ENCODE assay signal across 10 cellular contexts in genomic region chr12:116053479-116054195, GRCh38.
A peak's percentile ranks its signal among the peaks of the same experiment; 100 is the strongest.
DNase-seq lines count a peak whose midpoint lies in the region; ATAC-seq, FAIRE-seq and TF ChIP-seq lines count a peak whose summit lies in the region.
"Had no signal": no experiment of that assay in that cellular context is flagged by ENCODE, and none has a peak within 500 bp of the region (broad histone marks: within the 10 kb centered on the region; RNA-seq: fewer than 3 reads in every experiment).

No MANE protein-coding gene starts in this region.

- H3K27me3 ChIP-seq in small intestine (ENCODE audit: control insufficient read depth in 2 of 2, insufficient read depth in 2 of 2, low read length in 2 of 2), result no peaks in the 10 kb centered on the region
- H3K27me3 ChIP-seq: dorsolateral prefrontal cortex had no signal

- no TSS peak for BruUV-seq in MCF 10A (replicated peaks; lab: Mats Ljungman, UMichigan)

- H3K27me3 Mint-ChIP-seq in MCF 10A (ENCODE audit: insufficient read depth, unreplicated experiment), result no peaks in the 10 kb centered on the region
- H3K27me3 Mint-ChIP-seq in activated CD8-positive, alpha-beta memory T cell treated with anti-CD3 and anti-CD28 coated beads, Interleukin-2, amount 10 ng/mL, durations not matched to agents 7 days and 5 days, result no peaks in the 10 kb centered on the region

- no peaks in the 10 kb centered on the region for H3K9me3 Mint-ChIP-seq in MCF 10A (ENCODE audit: unreplicated experiment)
- H3K9me3 Mint-ChIP-seq in activated CD8-positive, alpha-beta memory T cell treated with anti-CD3 and anti-CD28 coated beads, Interleukin-2, amount 10 ng/mL, durations not matched to agents 7 days and 5 days (ENCODE audit: low read depth), result no peaks in the 10 kb centered on the region

- H3K4me1 ChIP-seq in kidney (ENCODE audit: control insufficient read depth in 1 of 2, insufficient read depth in 1 of 2, low read depth in 1 of 2, low read length in 2 of 2), result peaks cover 9% of the 10 kb centered on the region in 2 donors
- H3K4me1 ChIP-seq in small intestine (ENCODE audit: control insufficient read depth in 2 of 2, insufficient read depth in 1 of 2, low read depth in 1 of 2, low read length in 1 of 2), result peaks cover 2 to 4% of the 10 kb centered on the region in 2 donors

- H3K9ac ChIP-seq in kidney (ENCODE audit: low read length in 2 of 2), result no peak overlapping the region

- peaks cover 20% of the 10 kb centered on the region for H3K4me1 Mint-ChIP-seq in MCF 10A (ENCODE audit: insufficient read depth, unreplicated experiment)
- peaks cover 55% of the 10 kb centered on the region for H3K4me1 Mint-ChIP-seq in activated CD8-positive, alpha-beta memory T cell treated with anti-CD3 and anti-CD28 coated beads, Interleukin-2, amount 10 ng/mL, durations not matched to agents 7 days and 5 days

- H3K36me3 ChIP-seq in kidney (ENCODE audit: control insufficient read depth in 1 of 2, insufficient read depth in 2 of 2, low read length in 2 of 2) (no peaks in the 10 kb centered on the region), small intestine (ENCODE audit: control insufficient read depth in 2 of 2, insufficient read depth in 2 of 2, low read length in 2 of 2) (no peaks in the 10 kb centered on the region)

- no peak for ATAC-seq in HG03108 (IDR thresholded peaks at IDR 0.05; ENCODE audit: unreplicated experiment)
- no peak for ATAC-seq in activated CD8-positive, alpha-beta memory T cell treated with anti-CD3 and anti-CD28 coated beads, Interleukin-2, amount 10 ng/mL, durations not matched to agents 7 days and 5 days

- H3K4me3 ChIP-seq in kidney (ENCODE audit: low read length in 2 of 2), result no peak overlapping the region
- no peak overlapping the region for H3K4me3 ChIP-seq in small intestine (ENCODE audit: low read depth in 1 of 2, low read length in 2 of 2)
- H3K4me3 ChIP-seq: dorsolateral prefrontal cortex, skin epidermis had no signal

- POLR2A ChIA-PET in MCF 10A (lab: Yijun Ruan, JAX), result interaction anchor here (0.6 to 1.4 kb wide), 8 partner anchors 11 to 223 kb away, joined by 3 to 4 read pairs (median 3); no protein-coding TSS in a partner anchor

- no peak overlapping the region for H3K4me3 Mint-ChIP-seq in MCF 10A (ENCODE audit: unreplicated experiment)
- H3K4me3 Mint-ChIP-seq in activated CD8-positive, alpha-beta memory T cell treated with anti-CD3 and anti-CD28 coated beads, Interleukin-2, amount 10 ng/mL, durations not matched to agents 7 days and 5 days, result no peak overlapping the region

- CTCF ChIA-PET in MCF 10A (lab: Yijun Ruan, JAX), result interaction anchor here (0.5 to 1.7 kb wide), 9 partner anchors 10 to 655 kb away, joined by 3 to 5 read pairs (median 3); no protein-coding TSS in a partner anchor
- CTCF ChIA-PET in activated CD8-positive, alpha-beta memory T cell treated with anti-CD3 and anti-CD28 coated beads, Interleukin-2, amount 10 ng/mL, durations not matched to agents 7 days and 5 days (lab: Charles Lee), result no interaction called here

- no peaks in the 10 kb centered on the region for H3K36me3 Mint-ChIP-seq in MCF 10A (ENCODE audit: insufficient read depth, unreplicated experiment)
- H3K36me3 Mint-ChIP-seq in activated CD8-positive, alpha-beta memory T cell treated with anti-CD3 and anti-CD28 coated beads, Interleukin-2, amount 10 ng/mL, durations not matched to agents 7 days and 5 days, result no peaks in the 10 kb centered on the region

- H3K9me3 ChIP-seq in kidney (ENCODE audit: control insufficient read depth in 1 of 2, low read length in 2 of 2), result no peaks in the 10 kb centered on the region
- H3K9me3 ChIP-seq in small intestine (ENCODE audit: control insufficient read depth, low read depth), result no peaks in the 10 kb centered on the region

- DNase-seq in HCEC 1CT (peak; percentile 71), MCF 10A (ENCODE audit: unreplicated experiment) (peak; percentile 89), kidney (peak; percentile 37), small intestine (peak; percentile 79), germinal center (ENCODE audit: low spot score) (no peak), cerebellum (ENCODE audit: low spot score) (no peak)
- no peak for DNase-seq in activated CD8-positive, alpha-beta memory T cell treated with anti-CD3 and anti-CD28 coated beads, Interleukin-2, amount 10 ng/mL, durations not matched to agents 7 days and 5 days

- TF ChIP-seq CTCF in MCF 10A (IDR thresholded peaks at IDR 0.05; ENCODE audit: unreplicated experiment), result no peak
- TF ChIP-seq CTCF in kidney (IDR thresholded peaks at IDR 0.05; ENCODE audit: borderline replicate concordance, extremely low read depth, insufficient read depth), result no peak

- H3K27ac Mint-ChIP-seq in MCF 10A (ENCODE audit: low read depth, unreplicated experiment), result peak overlapping the region; percentile 64
- H3K27ac Mint-ChIP-seq in activated CD8-positive, alpha-beta memory T cell treated with anti-CD3 and anti-CD28 coated beads, Interleukin-2, amount 10 ng/mL, durations not matched to agents 7 days and 5 days, result no peak overlapping the region

- WGBS in small intestine, 3 donors, result 5 to 26% (median 19%) methylated on average over 3 of the region's 3 CpGs

- no peak overlapping the region for H3K27ac ChIP-seq in kidney (ENCODE audit: low read depth in 2 of 2, low read length in 2 of 2)
- H3K27ac ChIP-seq in small intestine (ENCODE audit: low read depth in 1 of 2, low read length in 1 of 2), result peak overlapping the region; percentile 63 to 68

- intact Hi-C loops in MCF 10A (cut with micrococcal nuclease) (no loop called here), kidney (cut with DNase I) (no loop called here)

- FAIRE-seq in kidney (lab: Jason Lieb, UNC) (no peak), small intestine (lab: Jason Lieb, UNC) (no peak)

Comparison
In these comparisons a context has a peak if more than half of its experiments do, and no peak if none do; other contexts are left out.
1. DNase-seq: peak in HCEC 1CT (single experiment), MCF 10A (single experiment), kidney (single experiment) and small intestine (single experiment); none in germinal center (single experiment), cerebellum (single experiment) and activated CD8-positive, alpha-beta memory T cell treated with anti-CD3 and anti-CD28 coated beads, Interleukin-2, amount 10 ng/mL, durations not matched to agents 7 days and 5 days (single experiment).
2. H3K27ac ChIP-seq: peak in small intestine (2 of 2); none in kidney (0 of 2).